Comparison of ENCODE assay signal across 21 cellular contexts in the genomic region with DNA sequence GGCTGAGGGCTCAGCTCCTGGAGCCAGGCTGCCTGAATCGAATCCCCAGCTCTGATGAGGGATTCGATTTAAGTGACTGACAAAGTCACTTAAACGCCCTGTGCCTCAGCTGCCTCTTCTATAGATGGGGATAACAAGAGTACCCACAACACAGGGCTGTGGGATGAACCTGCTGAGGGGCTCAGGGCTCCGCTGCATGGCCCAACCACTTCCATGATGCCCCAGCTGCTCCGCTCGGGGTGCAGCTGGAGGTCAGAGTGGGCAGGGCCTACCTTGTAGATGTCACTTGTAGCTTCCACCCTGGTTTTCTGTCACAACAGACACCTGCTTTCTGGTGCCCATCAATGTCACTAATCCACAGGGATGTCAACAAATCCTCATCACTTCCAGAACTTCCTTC.
"Had no signal": no experiment of that assay in that cellular context is flagged by ENCODE, and none has a peak within 500 bp of the region (broad histone marks: within the 10 kb centered on the region; RNA-seq: fewer than 3 reads in every experiment).

No MANE protein-coding gene starts in this region.

- H3K9me3 Mint-ChIP-seq: activated CD4-positive, alpha-beta memory T cell treated with anti-CD3 and anti-CD28 coated beads, Interleukin-2, amount 10 ng/mL, durations not matched to agents 7 days and 5 days; activated naive CD4-positive, alpha-beta T cell treated with anti-CD3 and anti-CD28 coated beads, Interleukin-2, amount 50 U/mL, for 72 hours; natural killer cell treated with Interleukin-12 subunit alpha and Interleukin-12 subunit beta and Interleukin-15 and Interleukin-18, amount 100 ng/mL, for 72 hours; T-helper 2 cell treated with Interferon-gamma antibody and Interleukin-4, amounts not matched to agents 5 μg/mL and 100 μg/mL, for 36 hours had no signal

- H3K27me3 Mint-ChIP-seq: activated CD4-positive, alpha-beta memory T cell treated with anti-CD3 and anti-CD28 coated beads, Interleukin-2, amount 10 ng/mL, durations not matched to agents 7 days and 5 days; activated CD4-positive, alpha-beta T cell treated with anti-CD3 and anti-CD28 coated beads for 36 hours; natural killer cell treated with Interleukin-12 subunit alpha and Interleukin-12 subunit beta and Interleukin-15 and Interleukin-18, amount 100 ng/mL, for 72 hours had no signal

- H3K4me3 ChIP-seq: cardiac muscle cell, hepatocyte, right lobe of liver, smooth muscle cell, tibial artery had no signal

- ATAC-seq: activated CD4-positive, alpha-beta T cell treated with anti-CD3 and anti-CD28 coated beads for 36 hours; activated naive CD4-positive, alpha-beta T cell treated with anti-CD3 and anti-CD28 coated beads, Interleukin-2, amount 50 U/mL, for 72 hours; natural killer cell treated with Interleukin-12 subunit alpha and Interleukin-12 subunit beta and Interleukin-15 and Interleukin-18, amount 100 ng/mL, for 72 hours had no signal

- H3K4me3 Mint-ChIP-seq: activated CD4-positive, alpha-beta memory T cell treated with anti-CD3 and anti-CD28 coated beads, Interleukin-2, amount 10 ng/mL, durations not matched to agents 7 days and 5 days; activated CD4-positive, alpha-beta T cell treated with anti-CD3 and anti-CD28 coated beads for 36 hours; natural killer cell treated with Interleukin-12 subunit alpha and Interleukin-12 subunit beta and Interleukin-15 and Interleukin-18, amount 100 ng/mL, for 72 hours; T-helper 2 cell treated with Interferon-gamma antibody and Interleukin-4, amounts not matched to agents 5 μg/mL and 100 μg/mL, for 36 hours had no signal

- H3K36me3 Mint-ChIP-seq: natural killer cell treated with Interleukin-12 subunit alpha and Interleukin-12 subunit beta and Interleukin-15 and Interleukin-18, amount 100 ng/mL, for 72 hours had no signal

- DNase-seq: activated CD4-positive, alpha-beta memory T cell treated with anti-CD3 and anti-CD28 coated beads, Interleukin-2, amount 10 ng/mL, durations not matched to agents 7 days and 5 days; activated CD4-positive, alpha-beta T cell treated with anti-CD3 and anti-CD28 coated beads for 36 hours; activated gamma-delta T cell treated with Interleukin-2 at 50 U/mL for 16 hours; activated T-cell treated with anti-CD3 and anti-CD28 coated beads, Interleukin-2, amount 50 U/mL, for 48 hours; amygdala; dermis blood vessel endothelial cell; effector memory CD4-positive, alpha-beta T cell; left cardiac atrium; mesendoderm; right lobe of liver; stimulated activated CD4-positive, alpha-beta T cell treated with anti-CD3 and anti-CD28 coated beads, Interleukin-4, amount 100 ng/mL, for 4 hours; stimulated activated naive CD4-positive, alpha-beta T cell; substantia nigra; SW 1271; tibial artery had no signal
